8 cellular contexts compared by ENCODE assay signal in the genomic region with DNA sequence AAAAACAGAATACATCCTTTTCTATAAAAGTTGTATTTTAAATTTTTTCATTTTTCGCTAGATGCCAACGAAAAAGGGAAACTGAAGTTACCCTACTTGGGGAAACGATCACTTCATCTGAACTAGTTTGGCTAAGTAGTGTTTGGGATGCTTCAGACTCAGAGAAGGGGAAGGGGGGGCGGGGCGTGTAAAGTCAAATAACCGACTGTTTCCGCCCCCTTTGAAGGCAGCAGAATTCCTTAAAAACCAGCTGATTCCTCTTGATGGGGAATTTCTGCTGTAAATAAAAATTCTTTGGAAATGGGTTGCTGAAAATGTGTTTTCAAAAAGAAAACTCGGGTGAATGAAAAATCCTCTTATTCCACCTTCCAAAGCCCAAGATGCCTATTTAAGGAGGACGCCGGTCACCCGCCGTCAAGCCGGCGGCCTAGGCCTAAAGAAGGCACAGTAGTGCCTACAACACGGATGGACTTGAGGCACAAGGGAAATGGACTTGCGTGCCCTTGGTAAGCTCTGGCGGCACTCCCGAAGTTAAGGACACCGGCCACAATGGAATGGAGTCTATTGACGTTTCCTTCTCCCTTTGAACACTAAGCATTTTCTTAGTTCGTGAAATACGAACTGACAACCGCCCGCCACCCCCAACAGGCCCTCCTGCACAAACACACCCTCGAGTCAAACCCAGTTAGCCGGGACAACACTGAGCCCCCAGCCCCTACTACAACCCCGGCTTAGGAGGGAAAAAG. TPM values are rescaled to one million over a fixed set of nuclear protein-coding genes. Genes with fewer than 3 reads are reported as not detected.
DNase-seq lines count a peak whose midpoint lies in the region; ATAC-seq lines count a peak whose summit lies in the region.

No MANE protein-coding gene starts in this region.

- peak overlapping the region; percentile 92 for H3K27ac Mint-ChIP-seq in central memory CD8-positive, alpha-beta T cell (ENCODE audit: low read depth)

- H3K36me3 Mint-ChIP-seq in central memory CD8-positive, alpha-beta T cell (ENCODE audit: insufficient read depth): peaks cover 22% of the 10 kb centered on the region

- no peak for ATAC-seq in central memory CD8-positive, alpha-beta T cell (replicated peaks; ENCODE audit: extremely low read depth, poor library complexity, severe bottlenecking)
- ATAC-seq in HG03469 (IDR thresholded peaks at IDR 0.05; ENCODE audit: unreplicated experiment) (no peak), HG03039 (IDR thresholded peaks at IDR 0.05; ENCODE audit: unreplicated experiment) (no peak)

- DNase-seq in G401 (ENCODE audit: low spot score) (peak; percentile 73), MG63 (peak; percentile 58), SW480 (ENCODE audit: low spot score) (peak; percentile 84), inferior parietal cortex (ENCODE audit: extremely low spot score) (peak; percentile 40)
- peak in 1 of 2 donors; percentile 9 for DNase-seq in central memory CD8-positive, alpha-beta T cell (ENCODE audit: low spot score in 2 of 2)

- H3K9me3 Mint-ChIP-seq in central memory CD8-positive, alpha-beta T cell: no peaks in the 10 kb centered on the region

- in situ Hi-C loops in G401 (cut with HindIII; ENCODE audit: low sequenced_read_pairs): loop anchor here (25.0 kb wide), 1 partner anchor 90 kb away; a partner anchor contains a TSS

- no peaks in the 10 kb centered on the region for H3K27me3 ChIP-seq in MG63
- no peaks in the 10 kb centered on the region for H3K27me3 ChIP-seq in skeletal muscle satellite cell (ENCODE audit: control insufficient read depth, insufficient read depth, low read length)

- H3K4me3 ChIP-seq in MG63: peak overlapping the region; percentile 88
- H3K4me3 ChIP-seq in skeletal muscle satellite cell (ENCODE audit: low read length): peak overlapping the region; percentile 98

- peak overlapping the region; percentile 82 for H3K4me2 ChIP-seq in skeletal muscle satellite cell (ENCODE audit: low read length)

- H3K27me3 Mint-ChIP-seq in central memory CD8-positive, alpha-beta T cell: no peaks in the 10 kb centered on the region

- H3K9me3 ChIP-seq in MG63: no peaks in the 10 kb centered on the region
- no peaks in the 10 kb centered on the region for H3K9me3 ChIP-seq in skeletal muscle satellite cell (replicated peaks; ENCODE audit: low read length)

- H3K4me1 ChIP-seq in skeletal muscle satellite cell (ENCODE audit: control insufficient read depth, insufficient read depth, low read length): peaks cover 40% of the 10 kb centered on the region

- peak overlapping the region; percentile 87 for H3K4me3 Mint-ChIP-seq in central memory CD8-positive, alpha-beta T cell

- H3K36me3 ChIP-seq in MG63 (peaks cover 16% of the 10 kb centered on the region; the same call in 1 of the 2 replicates), skeletal muscle satellite cell (ENCODE audit: insufficient read depth, low read length) (no peaks in the 10 kb centered on the region)

- H3K9ac ChIP-seq in skeletal muscle satellite cell (ENCODE audit: low read depth, low read length): peak overlapping the region; percentile 97

- peaks cover 48% of the 10 kb centered on the region for H3K4me1 Mint-ChIP-seq in central memory CD8-positive, alpha-beta T cell

RNA-seq across cellular contexts. Expression of a gene that starts 2.0 kb away (rescaled TPM):
- total RNA-seq in G401 (2014; rRNA removed; shearing (Covaris generic)): 11.3 and 22.7 TPM in 2 replicates
- 6.9 and 7.1 TPM in 2 replicates for total RNA-seq in MG63 (2014; rRNA removed; shearing (Covaris generic); ENCODE audit: low replicate concordance)
- 23.4 and 28.6 TPM in 2 replicates for total RNA-seq in skeletal muscle satellite cell (2012; rRNA removed)
